21 cellular contexts compared by ENCODE assay signal in genomic region chr5:76620166-76620565, GRCh38. TPM values are rescaled to one million over a fixed set of nuclear protein-coding genes. Genes with fewer than 3 reads are reported as not detected.
DNase-seq lines count a peak whose midpoint lies in the region; ATAC-seq and TF ChIP-seq lines count a peak whose summit lies in the region.
"Had no signal": no experiment of that assay in that cellular context is flagged by ENCODE, and none has a peak within 500 bp of the region (broad histone marks: within the 10 kb centered on the region; RNA-seq: fewer than 3 reads in every experiment).

No MANE protein-coding gene starts in this region.

- H3K27ac Mint-ChIP-seq in activated CD4-positive, alpha-beta T cell treated with anti-CD3 and anti-CD28 coated beads for 36 hours = no peak overlapping the region
- peak overlapping the region; percentile 6 for H3K27ac Mint-ChIP-seq in T-helper 2 cell treated with Interferon-gamma antibody and Interleukin-4, amounts not matched to agents 5 μg/mL and 100 μg/mL, for 36 hours
- H3K27ac Mint-ChIP-seq in endothelial cell (ENCODE audit: unreplicated experiment) = peak overlapping the region; percentile 55

- ATAC-seq in activated CD4-positive, alpha-beta T cell treated with anti-CD3 and anti-CD28 coated beads for 36 hours = peak; percentile 72
- ATAC-seq in GM18861 (IDR thresholded peaks at IDR 0.05; ENCODE audit: unreplicated experiment) (no peak), HG03097 (IDR thresholded peaks at IDR 0.05; ENCODE audit: low FRiP score, unreplicated experiment) (no peak)

- POLR2A ChIA-PET in activated CD4-positive, alpha-beta T cell treated with anti-CD3 and anti-CD28 coated beads for 36 hours (lab: Charles Lee) = no interaction called here

- peaks cover 16% of the 10 kb centered on the region for H3K36me3 Mint-ChIP-seq in activated CD4-positive, alpha-beta T cell treated with anti-CD3 and anti-CD28 coated beads for 36 hours (ENCODE audit: low read depth)
- peaks cover 19% of the 10 kb centered on the region for H3K36me3 Mint-ChIP-seq in T-helper 2 cell treated with Interferon-gamma antibody and Interleukin-4, amounts not matched to agents 5 μg/mL and 100 μg/mL, for 36 hours (ENCODE audit: low read depth)
- H3K36me3 Mint-ChIP-seq in endothelial cell (ENCODE audit: low read depth, unreplicated experiment) = peaks cover 64% of the 10 kb centered on the region

- H3K27me3 Mint-ChIP-seq in activated CD4-positive, alpha-beta T cell treated with anti-CD3 and anti-CD28 coated beads for 36 hours = no peaks in the 10 kb centered on the region
- no peaks in the 10 kb centered on the region for H3K27me3 Mint-ChIP-seq in T-helper 2 cell treated with Interferon-gamma antibody and Interleukin-4, amounts not matched to agents 5 μg/mL and 100 μg/mL, for 36 hours (ENCODE audit: low read depth)
- H3K27me3 Mint-ChIP-seq in endothelial cell (ENCODE audit: unreplicated experiment) = peaks cover 3% of the 10 kb centered on the region
- H3K27me3 Mint-ChIP-seq: CD8-positive, alpha-beta memory T cell had no signal

- no peaks in the 10 kb centered on the region for H3K9me3 Mint-ChIP-seq in activated CD4-positive, alpha-beta T cell treated with anti-CD3 and anti-CD28 coated beads for 36 hours (ENCODE audit: low read depth)
- H3K9me3 Mint-ChIP-seq in T-helper 2 cell treated with Interferon-gamma antibody and Interleukin-4, amounts not matched to agents 5 μg/mL and 100 μg/mL, for 36 hours = no peaks in the 10 kb centered on the region
- no peaks in the 10 kb centered on the region for H3K9me3 Mint-ChIP-seq in endothelial cell (ENCODE audit: unreplicated experiment)
- H3K9me3 Mint-ChIP-seq: CD8-positive, alpha-beta memory T cell had no signal

- peaks cover 13% of the 10 kb centered on the region for H3K4me1 Mint-ChIP-seq in activated CD4-positive, alpha-beta T cell treated with anti-CD3 and anti-CD28 coated beads for 36 hours
- peaks cover 3% of the 10 kb centered on the region for H3K4me1 Mint-ChIP-seq in T-helper 2 cell treated with Interferon-gamma antibody and Interleukin-4, amounts not matched to agents 5 μg/mL and 100 μg/mL, for 36 hours (ENCODE audit: low read depth)
- H3K4me1 Mint-ChIP-seq in endothelial cell (ENCODE audit: unreplicated experiment) = peaks cover 55% of the 10 kb centered on the region

- CTCF ChIA-PET in activated CD4-positive, alpha-beta T cell treated with anti-CD3 and anti-CD28 coated beads for 36 hours (lab: Charles Lee) = interaction anchor here (0.5 to 2.0 kb wide), 4 partner anchors 11 to 784 kb away, joined by 3 to 7 read pairs (median 4); no protein-coding TSS in a partner anchor

- peak overlapping the region; percentile 62 for H3K4me3 ChIP-seq in retinal pigment epithelial cell (ENCODE audit: low read length)
- H3K4me3 ChIP-seq: BLaER1 had no signal

- in situ Hi-C loops in KBM-7 (cut with MboI; ENCODE audit: low pct_unique_long_range_greater_than_20kb, low sequenced_read_pairs) = no loop called here

- TF ChIP-seq CTCF in endothelial cell (IDR thresholded peaks at IDR 0.05; ENCODE audit: unreplicated experiment) (no peak), retinal pigment epithelial cell (conservative IDR thresholded peaks at IDR 0.05; ENCODE audit: low read depth, low read length) (no peak)

- intact Hi-C loops in activated CD4-positive, alpha-beta T cell treated with anti-CD3 and anti-CD28 coated beads for 36 hours (cut with DNase I, micrococcal nuclease) = no loop called here

- no peak for DNase-seq in activated CD4-positive, alpha-beta T cell treated with anti-CD3 and anti-CD28 coated beads for 36 hours
- no peak for DNase-seq in activated CD4-positive, alpha-beta T cell treated with anti-CD3 and anti-CD28 coated beads, Interleukin-2, amount 50 U/mL, for 1 hour
- no peak for DNase-seq in T-helper 2 cell treated with Interferon-gamma antibody and Interleukin-4, amounts not matched to agents 5 μg/mL and 100 μg/mL, for 36 hours (ENCODE audit: low spot score)
- no peak for DNase-seq in endothelial cell (ENCODE audit: low spot score)
- no peak for DNase-seq in retinal pigment epithelial cell (ENCODE audit: low read depth)
- DNase-seq in KBM-7 = no peak
- DNase-seq: 8988T; CD8-positive, alpha-beta memory T cell; DMS79 treated with DMSO at 0.1 percent for 48 hours; HCEC 1CT; NCI-H1417 treated with DMSO at 0.1 percent for 48 hours; NCI-H2029; NCI-H2171; NCI-H446; NCI-H69; RPMI8226; SIG-M5 had no signal

- no peak overlapping the region for H3K4me3 Mint-ChIP-seq in activated CD4-positive, alpha-beta T cell treated with anti-CD3 and anti-CD28 coated beads for 36 hours
- H3K4me3 Mint-ChIP-seq in T-helper 2 cell treated with Interferon-gamma antibody and Interleukin-4, amounts not matched to agents 5 μg/mL and 100 μg/mL, for 36 hours = no peak overlapping the region
- peak overlapping the region; percentile 95 for H3K4me3 Mint-ChIP-seq in endothelial cell (ENCODE audit: unreplicated experiment)

RNA-seq across cellular contexts. Expression of gene F2RL2, which starts 3.0 kb away (rescaled TPM):
- not detected for total RNA-seq in activated CD4-positive, alpha-beta T cell treated with anti-CD3 and anti-CD28 coated beads for 36 hours
- total RNA-seq in endothelial cell (ENCODE audit: unreplicated experiment) = 311 TPM
- total RNA-seq: OCI-LY7 had no signal

Comparison
In these comparisons a context has a peak if more than half of its experiments do, and no peak if none do; other contexts are left out.
1. RNA of gene F2RL2, which starts 3.0 kb away (total RNA-seq): 311 TPM in endothelial cell (single experiment); not detected in activated CD4-positive, alpha-beta T cell treated with anti-CD3 and anti-CD28 coated beads for 36 hours; every median in the first group is over 100 times any median in the second.